Comparison of ENCODE assay signal across 9 cellular contexts in genomic region chr1:46477153-46477929, GRCh38. TPM values are rescaled to one million over a fixed set of nuclear protein-coding genes. Genes with fewer than 3 reads are reported as not detected.
DNase-seq lines count a peak whose midpoint lies in the region; ATAC-seq and TF ChIP-seq lines count a peak whose summit lies in the region.
"Had no signal": no experiment of that assay in that cellular context is flagged by ENCODE, and none has a peak within 500 bp of the region (broad histone marks: within the 10 kb centered on the region; RNA-seq: fewer than 3 reads in every experiment).

No MANE protein-coding gene starts in this region.

- CTCF ChIA-PET in AG04449 (lab: Yijun Ruan, JAX) = interaction anchor here (0.7 to 17.0 kb wide), 32 partner anchors 8 to 249 kb away, joined by 3 to 398 read pairs (median 6); a partner anchor contains a TSS

- no peaks in the 10 kb centered on the region for H3K4me1 ChIP-seq in vagina

- H3K4me3 ChIP-seq in AG04449 (ENCODE audit: low read depth, low read length) (no peak overlapping the region), vagina (no peak overlapping the region)

- DNase-seq in AG04449 (ENCODE audit: low read depth, low spot score) (no peak), M059J (ENCODE audit: low read depth) (peak; percentile 66), SKM-1 treated with dmso at 0.1 percent for 144 hours (lab: John Stamatoyannopoulos, UW; ENCODE audit: unreplicated experiment) (peak; percentile 70), Right ventricle myocardium inferior (ENCODE audit: missing footprints) (peak; percentile 86), pulmonary artery endothelial cell (ENCODE audit: low read depth, low spot score) (peak; percentile 11), vagina (ENCODE audit: extremely low spot score in 2 of 2) (no peak)
- DNase-seq in activated naive CD4-positive, alpha-beta T cell treated with anti-CD3 and anti-CD28 coated beads, Interleukin-2, amount 50 U/mL, for 16 hours = peak; percentile 74

- POLR2A ChIA-PET in AG04449 (lab: Yijun Ruan, JAX) = no interaction called here

- H3K27ac ChIP-seq in vagina = no peak overlapping the region

- peak; percentile 94 for TF ChIP-seq CTCF in AG04449 (IDR thresholded peaks at IDR 0.05; ENCODE audit: insufficient read depth, low read length, missing control alignments)
- peak in 2 of 3 experiments; percentile 73 for TF ChIP-seq CTCF in vagina (IDR thresholded peaks at IDR 0.05)

- ATAC-seq in GM18867 (IDR thresholded peaks at IDR 0.05; ENCODE audit: unreplicated experiment) (peak; percentile 64), Right ventricle myocardium inferior (peak; percentile 74)

- TF ChIP-seq POLR2A in vagina (IDR thresholded peaks at IDR 0.05) = no peak

- H3K36me3 ChIP-seq in vagina = no peaks in the 10 kb centered on the region

- no peaks in the 10 kb centered on the region for H3K27me3 ChIP-seq in vagina

- intact Hi-C loops in Right ventricle myocardium inferior (cut with DNase I) = loop anchor here (5.0 kb wide), 2 partner anchors 50 to 250 kb away; no protein-coding TSS in a partner anchor
- intact Hi-C loops in vagina (cut with DNase I) = no loop called here

- no peaks in the 10 kb centered on the region for H3K9me3 ChIP-seq in vagina

RNA-seq across cellular contexts. Expression of gene DMBX1, which starts 12.3 kb away (rescaled TPM):
- total RNA-seq in M059J (2014; rRNA removed; shearing (Covaris generic)) = not detected in 2 replicates
- not detected for total RNA-seq in Right ventricle myocardium inferior
- not detected in 2 replicates for total RNA-seq in pulmonary artery endothelial cell
- total RNA-seq in vagina = 0.25 TPM
- total RNA-seq: urinary bladder had no signal

Comparison
In these comparisons a context has a peak if more than half of its experiments do, and no peak if none do; other contexts are left out.
1. DNase-seq: peak in M059J (single experiment), SKM-1 treated with dmso at 0.1 percent for 144 hours (single experiment), activated naive CD4-positive, alpha-beta T cell treated with anti-CD3 and anti-CD28 coated beads, Interleukin-2, amount 50 U/mL, for 16 hours (single experiment), Right ventricle myocardium inferior (single experiment) and pulmonary artery endothelial cell (single experiment); none in AG04449 (single experiment) and vagina (0 of 2).